In the genomic region with DNA sequence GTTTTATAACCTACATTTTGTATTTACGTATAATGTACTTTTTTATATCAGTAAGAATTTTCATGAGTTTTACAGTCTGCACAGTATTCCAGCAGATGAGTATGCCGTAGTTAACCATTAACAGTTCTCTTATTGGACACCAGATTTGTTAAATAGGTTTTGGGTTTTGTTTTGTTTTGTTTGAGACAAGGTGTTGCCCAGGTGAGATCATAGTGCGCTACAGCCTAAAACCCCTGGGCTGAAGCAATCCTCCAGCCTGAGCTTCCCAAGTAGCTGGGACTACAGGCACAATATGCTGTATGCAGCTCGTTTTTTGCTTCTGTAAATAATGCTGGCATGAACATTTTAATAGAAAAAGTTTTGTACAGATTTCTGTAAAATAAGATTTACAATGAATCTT, we compare ENCODE assay signal across 8 cellular contexts.
A peak's percentile ranks its signal among the peaks of the same experiment; 100 is the strongest.
DNase-seq lines count a peak whose midpoint lies in the region; ATAC-seq and TF ChIP-seq lines count a peak whose summit lies in the region.

No MANE protein-coding gene starts in this region.

- H2AFZ ChIP-seq in GM23338 (no peak overlapping the region), neural progenitor cell (replicated peaks) (no peak overlapping the region)

- H3K4me3 ChIP-seq in GM23338 (peak overlapping the region; percentile 52; the same call in 1 of the 2 replicates), neural progenitor cell (peak overlapping the region; percentile 56)

- no peak overlapping the region for H3K9ac ChIP-seq in neural progenitor cell

- DNase-seq in GM23338 (ENCODE audit: low spot score) = no peak
- DNase-seq in NCI-H2171 (lab: John Stamatoyannopoulos, UW) = peak; percentile 25
- peak; percentile 72 for DNase-seq in cerebellar cortex (ENCODE audit: low spot score)
- DNase-seq in neural progenitor cell (ENCODE audit: low spot score) = no peak
- DNase-seq in foreskin melanocyte = no peak
- DNase-seq in effector CD4-positive, alpha-beta T cell = no peak

- H3K79me2 ChIP-seq in GM23338 (replicated peaks; ENCODE audit: insufficient read depth) = no peaks in the 10 kb centered on the region
- peaks cover 43% of the 10 kb centered on the region for H3K79me2 ChIP-seq in neural progenitor cell (ENCODE audit: low read depth)

- H3K4me1 ChIP-seq in GM23338 (ENCODE audit: insufficient read depth) = peaks cover 29% of the 10 kb centered on the region
- H3K4me1 ChIP-seq in neural progenitor cell = peaks cover 34% of the 10 kb centered on the region

- no peaks in the 10 kb centered on the region for H3K9me2 ChIP-seq in GM23338 (ENCODE audit: insufficient read depth)

- H3K36me3 ChIP-seq in GM23338 (ENCODE audit: insufficient read depth) (no peaks in the 10 kb centered on the region), neural progenitor cell (no peaks in the 10 kb centered on the region)

- H3K27ac Mint-ChIP-seq in GM23338 = peak overlapping the region; percentile 95
- peak overlapping the region; percentile 77 for H3K27ac Mint-ChIP-seq in neural progenitor cell

- H3K9me3 ChIP-seq in neural progenitor cell (ENCODE audit: low read depth) = no peaks in the 10 kb centered on the region

- H3K27me3 ChIP-seq in GM23338 (ENCODE audit: insufficient read depth) (no peaks in the 10 kb centered on the region), neural progenitor cell (no peaks in the 10 kb centered on the region)

- peak overlapping the region; percentile 98; the same call in 1 of the 2 replicates for H3K27ac ChIP-seq in GM23338 (ENCODE audit: low read depth)
- H3K27ac ChIP-seq in neural progenitor cell = peak overlapping the region; percentile 100

- H3F3A ChIP-seq in GM23338 (replicated peaks; ENCODE audit: low read depth) (no peaks in the 10 kb centered on the region; the same call in 1 of the 2 replicates), neural progenitor cell (ENCODE audit: low read depth) (peaks cover 42% of the 10 kb centered on the region)

- H3K4me2 ChIP-seq in GM23338 (peak overlapping the region; percentile 74), neural progenitor cell (peak overlapping the region; percentile 80)

- TF ChIP-seq CTCF in GM23338 (conservative IDR thresholded peaks at IDR 0.05; ENCODE audit: low read depth in 2 of 2) (no peak), neural progenitor cell (IDR thresholded peaks at IDR 0.05) (no peak)

- H4K20me1 ChIP-seq in GM23338 (replicated peaks; ENCODE audit: insufficient read depth) (no peaks in the 10 kb centered on the region), neural progenitor cell (ENCODE audit: low read depth) (no peaks in the 10 kb centered on the region)

- H3K36me3 Mint-ChIP-seq in GM23338 (ENCODE audit: low read depth) = no peaks in the 10 kb centered on the region; the same call in 2 of the 3 replicates
- H3K36me3 Mint-ChIP-seq in neural progenitor cell = peaks cover 7% of the 10 kb centered on the region

- H3K4me1 Mint-ChIP-seq in GM23338 (peaks cover 34% of the 10 kb centered on the region), neural progenitor cell (peaks cover 37% of the 10 kb centered on the region)

- ATAC-seq in GM23338 = no peak
- ATAC-seq in HG03095 (IDR thresholded peaks at IDR 0.05; ENCODE audit: unreplicated experiment) = no peak
- no peak for ATAC-seq in HG02981 (IDR thresholded peaks at IDR 0.05; ENCODE audit: unreplicated experiment)

- H3K27me3 Mint-ChIP-seq in GM23338 (ENCODE audit: insufficient read depth, low read depth, poor library complexity) = peaks cover 15% of the 10 kb centered on the region
- H3K27me3 Mint-ChIP-seq in neural progenitor cell (ENCODE audit: insufficient read depth, low read depth) = peaks cover 3% of the 10 kb centered on the region

- H3K4me3 Mint-ChIP-seq in GM23338 (peak overlapping the region; percentile 41; the same call in 1 of the 3 replicates), neural progenitor cell (peak overlapping the region; percentile 75)

- no peaks in the 10 kb centered on the region for H3K9me3 Mint-ChIP-seq in GM23338
- H3K9me3 Mint-ChIP-seq in neural progenitor cell = peaks cover 2% of the 10 kb centered on the region

TF ChIP-seq in GM23338, 12 proteins besides CTCF, POLR2A, EP300 and RAD21 (continues in another document):
- TF ChIP-seq, protein P1, sequence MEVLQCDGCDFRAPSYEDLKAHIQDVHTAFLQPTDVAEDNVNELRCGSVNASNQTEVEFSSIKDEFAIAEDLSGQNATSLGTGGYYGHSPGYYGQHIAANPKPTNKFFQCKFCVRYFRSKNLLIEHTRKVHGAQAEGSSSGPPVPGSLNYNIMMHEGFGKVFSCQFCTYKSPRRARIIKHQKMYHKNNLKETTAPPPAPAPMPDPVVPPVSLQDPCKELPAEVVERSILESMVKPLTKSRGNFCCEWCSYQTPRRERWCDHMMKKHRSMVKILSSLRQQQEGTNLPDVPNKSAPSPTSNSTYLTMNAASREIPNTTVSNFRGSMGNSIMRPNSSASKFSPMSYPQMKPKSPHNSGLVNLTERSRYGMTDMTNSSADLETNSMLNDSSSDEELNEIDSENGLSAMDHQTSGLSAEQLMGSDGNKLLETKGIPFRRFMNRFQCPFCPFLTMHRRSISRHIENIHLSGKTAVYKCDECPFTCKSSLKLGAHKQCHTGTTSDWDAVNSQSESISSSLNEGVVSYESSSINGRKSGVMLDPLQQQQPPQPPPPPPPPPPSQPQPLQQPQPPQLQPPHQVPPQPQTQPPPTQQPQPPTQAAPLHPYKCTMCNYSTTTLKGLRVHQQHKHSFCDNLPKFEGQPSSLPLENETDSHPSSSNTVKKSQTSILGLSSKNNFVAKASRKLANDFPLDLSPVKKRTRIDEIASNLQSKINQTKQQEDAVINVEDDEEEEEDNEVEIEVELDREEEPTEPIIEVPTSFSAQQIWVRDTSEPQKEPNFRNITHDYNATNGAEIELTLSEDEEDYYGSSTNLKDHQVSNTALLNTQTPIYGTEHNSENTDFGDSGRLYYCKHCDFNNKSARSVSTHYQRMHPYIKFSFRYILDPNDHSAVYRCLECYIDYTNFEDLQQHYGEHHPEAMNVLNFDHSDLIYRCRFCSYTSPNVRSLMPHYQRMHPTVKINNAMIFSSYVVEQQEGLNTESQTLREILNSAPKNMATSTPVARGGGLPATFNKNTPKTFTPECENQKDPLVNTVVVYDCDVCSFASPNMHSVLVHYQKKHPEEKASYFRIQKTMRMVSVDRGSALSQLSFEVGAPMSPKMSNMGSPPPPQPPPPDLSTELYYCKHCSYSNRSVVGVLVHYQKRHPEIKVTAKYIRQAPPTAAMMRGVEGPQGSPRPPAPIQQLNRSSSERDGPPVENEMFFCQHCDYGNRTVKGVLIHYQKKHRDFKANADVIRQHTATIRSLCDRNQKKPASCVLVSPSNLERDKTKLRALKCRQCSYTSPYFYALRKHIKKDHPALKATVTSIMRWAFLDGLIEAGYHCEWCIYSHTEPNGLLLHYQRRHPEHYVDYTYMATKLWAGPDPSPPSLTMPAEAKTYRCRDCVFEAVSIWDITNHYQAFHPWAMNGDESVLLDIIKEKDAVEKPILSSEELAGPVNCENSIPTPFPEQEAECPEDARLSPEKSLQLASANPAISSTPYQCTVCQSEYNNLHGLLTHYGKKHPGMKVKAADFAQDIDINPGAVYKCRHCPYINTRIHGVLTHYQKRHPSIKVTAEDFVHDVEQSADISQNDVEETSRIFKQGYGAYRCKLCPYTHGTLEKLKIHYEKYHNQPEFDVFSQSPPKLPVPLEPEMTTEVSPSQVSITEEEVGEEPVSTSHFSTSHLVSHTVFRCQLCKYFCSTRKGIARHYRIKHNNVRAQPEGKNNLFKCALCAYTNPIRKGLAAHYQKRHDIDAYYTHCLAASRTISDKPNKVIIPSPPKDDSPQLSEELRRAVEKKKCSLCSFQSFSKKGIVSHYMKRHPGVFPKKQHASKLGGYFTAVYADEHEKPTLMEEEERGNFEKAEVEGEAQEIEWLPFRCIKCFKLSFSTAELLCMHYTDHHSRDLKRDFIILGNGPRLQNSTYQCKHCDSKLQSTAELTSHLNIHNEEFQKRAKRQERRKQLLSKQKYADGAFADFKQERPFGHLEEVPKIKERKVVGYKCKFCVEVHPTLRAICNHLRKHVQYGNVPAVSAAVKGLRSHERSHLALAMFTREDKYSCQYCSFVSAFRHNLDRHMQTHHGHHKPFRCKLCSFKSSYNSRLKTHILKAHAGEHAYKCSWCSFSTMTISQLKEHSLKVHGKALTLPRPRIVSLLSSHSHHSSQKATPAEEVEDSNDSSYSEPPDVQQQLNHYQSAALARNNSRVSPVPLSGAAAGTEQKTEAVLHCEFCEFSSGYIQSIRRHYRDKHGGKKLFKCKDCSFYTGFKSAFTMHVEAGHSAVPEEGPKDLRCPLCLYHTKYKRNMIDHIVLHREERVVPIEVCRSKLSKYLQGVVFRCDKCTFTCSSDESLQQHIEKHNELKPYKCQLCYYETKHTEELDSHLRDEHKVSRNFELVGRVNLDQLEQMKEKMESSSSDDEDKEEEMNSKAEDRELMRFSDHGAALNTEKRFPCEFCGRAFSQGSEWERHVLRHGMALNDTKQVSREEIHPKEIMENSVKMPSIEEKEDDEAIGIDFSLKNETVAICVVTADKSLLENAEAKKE (CRISPR knock-in tag; IDR thresholded peaks at IDR 0.05) = no peak
- TF ChIP-seq NANOG (IDR thresholded peaks at IDR 0.05; ENCODE audit: borderline replicate concordance) (no peak), JUNB (IDR thresholded peaks at IDR 0.05; ENCODE audit: unreplicated experiment) (no peak)
- TF ChIP-seq, protein P2, sequence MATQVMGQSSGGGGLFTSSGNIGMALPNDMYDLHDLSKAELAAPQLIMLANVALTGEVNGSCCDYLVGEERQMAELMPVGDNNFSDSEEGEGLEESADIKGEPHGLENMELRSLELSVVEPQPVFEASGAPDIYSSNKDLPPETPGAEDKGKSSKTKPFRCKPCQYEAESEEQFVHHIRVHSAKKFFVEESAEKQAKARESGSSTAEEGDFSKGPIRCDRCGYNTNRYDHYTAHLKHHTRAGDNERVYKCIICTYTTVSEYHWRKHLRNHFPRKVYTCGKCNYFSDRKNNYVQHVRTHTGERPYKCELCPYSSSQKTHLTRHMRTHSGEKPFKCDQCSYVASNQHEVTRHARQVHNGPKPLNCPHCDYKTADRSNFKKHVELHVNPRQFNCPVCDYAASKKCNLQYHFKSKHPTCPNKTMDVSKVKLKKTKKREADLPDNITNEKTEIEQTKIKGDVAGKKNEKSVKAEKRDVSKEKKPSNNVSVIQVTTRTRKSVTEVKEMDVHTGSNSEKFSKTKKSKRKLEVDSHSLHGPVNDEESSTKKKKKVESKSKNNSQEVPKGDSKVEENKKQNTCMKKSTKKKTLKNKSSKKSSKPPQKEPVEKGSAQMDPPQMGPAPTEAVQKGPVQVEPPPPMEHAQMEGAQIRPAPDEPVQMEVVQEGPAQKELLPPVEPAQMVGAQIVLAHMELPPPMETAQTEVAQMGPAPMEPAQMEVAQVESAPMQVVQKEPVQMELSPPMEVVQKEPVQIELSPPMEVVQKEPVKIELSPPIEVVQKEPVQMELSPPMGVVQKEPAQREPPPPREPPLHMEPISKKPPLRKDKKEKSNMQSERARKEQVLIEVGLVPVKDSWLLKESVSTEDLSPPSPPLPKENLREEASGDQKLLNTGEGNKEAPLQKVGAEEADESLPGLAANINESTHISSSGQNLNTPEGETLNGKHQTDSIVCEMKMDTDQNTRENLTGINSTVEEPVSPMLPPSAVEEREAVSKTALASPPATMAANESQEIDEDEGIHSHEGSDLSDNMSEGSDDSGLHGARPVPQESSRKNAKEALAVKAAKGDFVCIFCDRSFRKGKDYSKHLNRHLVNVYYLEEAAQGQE (IDR thresholded peaks at IDR 0.05; ENCODE audit: unreplicated experiment) = no peak

Comparison
In these comparisons a context has a peak if more than half of its experiments do, and no peak if none do; other contexts are left out.
1. DNase-seq: peak in NCI-H2171 (single experiment) and cerebellar cortex (single experiment); none in GM23338 (single experiment), neural progenitor cell (single experiment), foreskin melanocyte (single experiment) and effector CD4-positive, alpha-beta T cell (single experiment).